ENCODE assay signal across 1 cellular context in the genomic region with DNA sequence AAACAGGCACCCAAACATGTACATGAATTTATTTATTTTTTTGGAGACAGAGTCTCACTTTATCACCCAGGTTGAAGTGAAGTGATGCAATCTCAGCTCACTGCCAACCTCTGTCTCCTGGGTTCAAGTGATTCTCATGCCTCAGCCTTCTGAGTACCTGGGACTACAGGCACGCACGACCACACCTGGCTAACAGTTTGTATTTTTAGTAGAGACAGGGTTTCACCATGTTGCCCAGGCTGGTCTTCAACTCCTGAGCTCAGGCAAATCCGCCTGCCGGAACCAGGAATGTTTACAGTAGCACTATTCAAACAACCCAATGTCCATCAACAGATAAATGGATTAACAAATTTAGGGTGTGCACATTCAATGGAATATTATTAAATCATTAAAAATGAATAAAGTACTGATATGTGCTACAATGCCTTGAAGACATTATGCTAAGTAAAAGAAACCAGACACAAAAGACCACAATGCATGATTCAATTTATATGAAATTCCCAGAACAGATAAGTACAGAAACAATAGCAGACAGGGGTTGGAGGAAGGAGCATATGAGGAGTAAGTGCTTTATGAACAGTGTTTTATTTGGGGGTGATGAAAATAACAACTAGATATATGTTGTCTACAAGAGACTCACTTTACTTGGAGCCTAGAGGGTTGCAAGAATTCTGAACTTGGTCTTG.
TF ChIP-seq lines count a peak whose summit lies in the region.

No MANE protein-coding gene starts in this region.

TF ChIP-seq in HepG2, 621 proteins besides CTCF, POLR2A, EP300 and RAD21 (continued from another document and continues in another):
- TF ChIP-seq, protein P1, sequence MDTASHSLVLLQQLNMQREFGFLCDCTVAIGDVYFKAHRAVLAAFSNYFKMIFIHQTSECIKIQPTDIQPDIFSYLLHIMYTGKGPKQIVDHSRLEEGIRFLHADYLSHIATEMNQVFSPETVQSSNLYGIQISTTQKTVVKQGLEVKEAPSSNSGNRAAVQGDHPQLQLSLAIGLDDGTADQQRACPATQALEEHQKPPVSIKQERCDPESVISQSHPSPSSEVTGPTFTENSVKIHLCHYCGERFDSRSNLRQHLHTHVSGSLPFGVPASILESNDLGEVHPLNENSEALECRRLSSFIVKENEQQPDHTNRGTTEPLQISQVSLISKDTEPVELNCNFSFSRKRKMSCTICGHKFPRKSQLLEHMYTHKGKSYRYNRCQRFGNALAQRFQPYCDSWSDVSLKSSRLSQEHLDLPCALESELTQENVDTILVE (CRISPR knock-in tag; IDR thresholded peaks at IDR 0.05): peak; percentile 39; the same call in 1 of the 2 replicates
- TF ChIP-seq HNRNPUL1 (IDR thresholded peaks at IDR 0.05; ENCODE audit: low read depth, low read length) (no peak), FOXA3 (CRISPR knock-in tag; IDR thresholded peaks at IDR 0.05) (peak; percentile 83), ZNF644 (CRISPR knock-in tag; IDR thresholded peaks at IDR 0.05; ENCODE audit: low read depth) (0 out of 2 replicates have a peak, but pooled peaks have one; percentile 26), CREB1 (IDR thresholded peaks at IDR 0.05) (no peak), CREB1 (CRISPR knock-in tag; IDR thresholded peaks at IDR 0.05) (peak; percentile 66), NCOA2 (CRISPR knock-in tag; IDR thresholded peaks at IDR 0.05) (peak; percentile 72), GATAD2A (CRISPR knock-in tag; IDR thresholded peaks at IDR 0.05) (peak; percentile 56), TEAD3 (CRISPR knock-in tag; optimal IDR thresholded peaks at IDR 0.05; ENCODE audit: borderline replicate concordance) (peak; percentile 78), NAIF1 (CRISPR knock-in tag; IDR thresholded peaks at IDR 0.05; ENCODE audit: borderline replicate concordance) (no peak; the same call in 1 of the 2 replicates), ASH2L (IDR thresholded peaks at IDR 0.05; ENCODE audit: insufficient read length, low read depth, low read length) (peak; percentile 36), PHF5A (CRISPR knock-in tag; IDR thresholded peaks at IDR 0.05; ENCODE audit: low read depth, unreplicated experiment) (peak; percentile 18), FOXK2 (IDR thresholded peaks at IDR 0.05) (0 out of 2 replicates have a peak, but pooled peaks have one; percentile 22), ZMYM2 (CRISPR knock-in tag; IDR thresholded peaks at IDR 0.05) (no peak), ETV6 (CRISPR knock-in tag; conservative IDR thresholded peaks at IDR 0.05) (no peak), GFI1 (CRISPR knock-in tag; IDR thresholded peaks at IDR 0.05; ENCODE audit: borderline replicate concordance) (peak; percentile 63), MATR3 (CRISPR knock-in tag; IDR thresholded peaks at IDR 0.05) (no peak), ZC3H13 (CRISPR knock-in tag; IDR thresholded peaks at IDR 0.05) (no peak), ZNF605 (CRISPR knock-in tag; IDR thresholded peaks at IDR 0.05) (no peak), MIER3 (CRISPR knock-in tag; IDR thresholded peaks at IDR 0.05; ENCODE audit: borderline replicate concordance) (peak; percentile 23; the same call in 1 of the 2 replicates), TMF1 (CRISPR knock-in tag; IDR thresholded peaks at IDR 0.05; ENCODE audit: low read depth) (no peak), CEBPG (CRISPR knock-in tag; IDR thresholded peaks at IDR 0.05) (peak; percentile 61), ZNF282 (IDR thresholded peaks at IDR 0.05; ENCODE audit: partially characterized antibody) (no peak), POGZ (CRISPR knock-in tag; IDR thresholded peaks at IDR 0.05) (peak; percentile 20; the same call in 1 of the 2 replicates), PRPF4 (IDR thresholded peaks at IDR 0.05; ENCODE audit: low read depth, low read length, poor library complexity, severe bottlenecking) (no peak), IKZF4 (CRISPR knock-in tag; IDR thresholded peaks at IDR 0.05; ENCODE audit: borderline replicate concordance, low read depth, not compliant biosample characterization) (no peak), IRF2 (CRISPR knock-in tag; IDR thresholded peaks at IDR 0.05) (peak; percentile 26; the same call in 1 of the 2 replicates)
- TF ChIP-seq, protein P2, sequence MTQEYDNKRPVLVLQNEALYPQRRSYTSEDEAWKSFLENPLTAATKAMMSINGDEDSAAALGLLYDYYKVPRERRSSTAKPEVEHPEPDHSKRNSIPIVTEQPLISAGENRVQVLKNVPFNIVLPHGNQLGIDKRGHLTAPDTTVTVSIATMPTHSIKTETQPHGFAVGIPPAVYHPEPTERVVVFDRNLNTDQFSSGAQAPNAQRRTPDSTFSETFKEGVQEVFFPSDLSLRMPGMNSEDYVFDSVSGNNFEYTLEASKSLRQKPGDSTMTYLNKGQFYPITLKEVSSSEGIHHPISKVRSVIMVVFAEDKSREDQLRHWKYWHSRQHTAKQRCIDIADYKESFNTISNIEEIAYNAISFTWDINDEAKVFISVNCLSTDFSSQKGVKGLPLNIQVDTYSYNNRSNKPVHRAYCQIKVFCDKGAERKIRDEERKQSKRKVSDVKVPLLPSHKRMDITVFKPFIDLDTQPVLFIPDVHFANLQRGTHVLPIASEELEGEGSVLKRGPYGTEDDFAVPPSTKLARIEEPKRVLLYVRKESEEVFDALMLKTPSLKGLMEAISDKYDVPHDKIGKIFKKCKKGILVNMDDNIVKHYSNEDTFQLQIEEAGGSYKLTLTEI (CRISPR knock-in tag; conservative IDR thresholded peaks at IDR 0.05): no peak
- TF ChIP-seq, protein P3, sequence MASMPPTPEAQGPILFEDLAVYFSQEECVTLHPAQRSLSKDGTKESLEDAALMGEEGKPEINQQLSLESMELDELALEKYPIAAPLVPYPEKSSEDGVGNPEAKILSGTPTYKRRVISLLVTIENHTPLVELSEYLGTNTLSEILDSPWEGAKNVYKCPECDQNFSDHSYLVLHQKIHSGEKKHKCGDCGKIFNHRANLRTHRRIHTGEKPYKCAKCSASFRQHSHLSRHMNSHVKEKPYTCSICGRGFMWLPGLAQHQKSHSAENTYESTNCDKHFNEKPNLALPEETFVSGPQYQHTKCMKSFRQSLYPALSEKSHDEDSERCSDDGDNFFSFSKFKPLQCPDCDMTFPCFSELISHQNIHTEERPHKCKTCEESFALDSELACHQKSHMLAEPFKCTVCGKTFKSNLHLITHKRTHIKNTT (CRISPR knock-in tag; IDR thresholded peaks at IDR 0.05): no peak
- TF ChIP-seq, protein P4, sequence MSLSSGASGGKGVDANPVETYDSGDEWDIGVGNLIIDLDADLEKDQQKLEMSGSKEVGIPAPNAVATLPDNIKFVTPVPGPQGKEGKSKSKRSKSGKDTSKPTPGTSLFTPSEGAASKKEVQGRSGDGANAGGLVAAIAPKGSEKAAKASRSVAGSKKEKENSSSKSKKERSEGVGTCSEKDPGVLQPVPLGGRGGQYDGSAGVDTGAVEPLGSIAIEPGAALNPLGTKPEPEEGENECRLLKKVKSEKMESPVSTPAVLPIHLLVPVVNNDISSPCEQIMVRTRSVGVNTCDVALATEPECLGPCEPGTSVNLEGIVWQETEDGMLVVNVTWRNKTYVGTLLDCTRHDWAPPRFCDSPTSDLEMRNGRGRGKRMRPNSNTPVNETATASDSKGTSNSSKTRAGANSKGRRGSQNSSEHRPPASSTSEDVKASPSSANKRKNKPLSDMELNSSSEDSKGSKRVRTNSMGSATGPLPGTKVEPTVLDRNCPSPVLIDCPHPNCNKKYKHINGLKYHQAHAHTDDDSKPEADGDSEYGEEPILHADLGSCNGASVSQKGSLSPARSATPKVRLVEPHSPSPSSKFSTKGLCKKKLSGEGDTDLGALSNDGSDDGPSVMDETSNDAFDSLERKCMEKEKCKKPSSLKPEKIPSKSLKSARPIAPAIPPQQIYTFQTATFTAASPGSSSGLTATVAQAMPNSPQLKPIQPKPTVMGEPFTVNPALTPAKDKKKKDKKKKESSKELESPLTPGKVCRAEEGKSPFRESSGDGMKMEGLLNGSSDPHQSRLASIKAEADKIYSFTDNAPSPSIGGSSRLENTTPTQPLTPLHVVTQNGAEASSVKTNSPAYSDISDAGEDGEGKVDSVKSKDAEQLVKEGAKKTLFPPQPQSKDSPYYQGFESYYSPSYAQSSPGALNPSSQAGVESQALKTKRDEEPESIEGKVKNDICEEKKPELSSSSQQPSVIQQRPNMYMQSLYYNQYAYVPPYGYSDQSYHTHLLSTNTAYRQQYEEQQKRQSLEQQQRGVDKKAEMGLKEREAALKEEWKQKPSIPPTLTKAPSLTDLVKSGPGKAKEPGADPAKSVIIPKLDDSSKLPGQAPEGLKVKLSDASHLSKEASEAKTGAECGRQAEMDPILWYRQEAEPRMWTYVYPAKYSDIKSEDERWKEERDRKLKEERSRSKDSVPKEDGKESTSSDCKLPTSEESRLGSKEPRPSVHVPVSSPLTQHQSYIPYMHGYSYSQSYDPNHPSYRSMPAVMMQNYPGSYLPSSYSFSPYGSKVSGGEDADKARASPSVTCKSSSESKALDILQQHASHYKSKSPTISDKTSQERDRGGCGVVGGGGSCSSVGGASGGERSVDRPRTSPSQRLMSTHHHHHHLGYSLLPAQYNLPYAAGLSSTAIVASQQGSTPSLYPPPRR (CRISPR knock-in tag; IDR thresholded peaks at IDR 0.05; ENCODE audit: borderline replicate concordance): peak; percentile 48; the same call in 1 of the 2 replicates
- TF ChIP-seq, protein P5, sequence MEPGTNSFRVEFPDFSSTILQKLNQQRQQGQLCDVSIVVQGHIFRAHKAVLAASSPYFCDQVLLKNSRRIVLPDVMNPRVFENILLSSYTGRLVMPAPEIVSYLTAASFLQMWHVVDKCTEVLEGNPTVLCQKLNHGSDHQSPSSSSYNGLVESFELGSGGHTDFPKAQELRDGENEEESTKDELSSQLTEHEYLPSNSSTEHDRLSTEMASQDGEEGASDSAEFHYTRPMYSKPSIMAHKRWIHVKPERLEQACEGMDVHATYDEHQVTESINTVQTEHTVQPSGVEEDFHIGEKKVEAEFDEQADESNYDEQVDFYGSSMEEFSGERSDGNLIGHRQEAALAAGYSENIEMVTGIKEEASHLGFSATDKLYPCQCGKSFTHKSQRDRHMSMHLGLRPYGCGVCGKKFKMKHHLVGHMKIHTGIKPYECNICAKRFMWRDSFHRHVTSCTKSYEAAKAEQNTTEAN (CRISPR knock-in tag; conservative IDR thresholded peaks at IDR 0.05): peak; percentile 24; the same call in 1 of the 2 replicates
- TF ChIP-seq, protein P6, sequence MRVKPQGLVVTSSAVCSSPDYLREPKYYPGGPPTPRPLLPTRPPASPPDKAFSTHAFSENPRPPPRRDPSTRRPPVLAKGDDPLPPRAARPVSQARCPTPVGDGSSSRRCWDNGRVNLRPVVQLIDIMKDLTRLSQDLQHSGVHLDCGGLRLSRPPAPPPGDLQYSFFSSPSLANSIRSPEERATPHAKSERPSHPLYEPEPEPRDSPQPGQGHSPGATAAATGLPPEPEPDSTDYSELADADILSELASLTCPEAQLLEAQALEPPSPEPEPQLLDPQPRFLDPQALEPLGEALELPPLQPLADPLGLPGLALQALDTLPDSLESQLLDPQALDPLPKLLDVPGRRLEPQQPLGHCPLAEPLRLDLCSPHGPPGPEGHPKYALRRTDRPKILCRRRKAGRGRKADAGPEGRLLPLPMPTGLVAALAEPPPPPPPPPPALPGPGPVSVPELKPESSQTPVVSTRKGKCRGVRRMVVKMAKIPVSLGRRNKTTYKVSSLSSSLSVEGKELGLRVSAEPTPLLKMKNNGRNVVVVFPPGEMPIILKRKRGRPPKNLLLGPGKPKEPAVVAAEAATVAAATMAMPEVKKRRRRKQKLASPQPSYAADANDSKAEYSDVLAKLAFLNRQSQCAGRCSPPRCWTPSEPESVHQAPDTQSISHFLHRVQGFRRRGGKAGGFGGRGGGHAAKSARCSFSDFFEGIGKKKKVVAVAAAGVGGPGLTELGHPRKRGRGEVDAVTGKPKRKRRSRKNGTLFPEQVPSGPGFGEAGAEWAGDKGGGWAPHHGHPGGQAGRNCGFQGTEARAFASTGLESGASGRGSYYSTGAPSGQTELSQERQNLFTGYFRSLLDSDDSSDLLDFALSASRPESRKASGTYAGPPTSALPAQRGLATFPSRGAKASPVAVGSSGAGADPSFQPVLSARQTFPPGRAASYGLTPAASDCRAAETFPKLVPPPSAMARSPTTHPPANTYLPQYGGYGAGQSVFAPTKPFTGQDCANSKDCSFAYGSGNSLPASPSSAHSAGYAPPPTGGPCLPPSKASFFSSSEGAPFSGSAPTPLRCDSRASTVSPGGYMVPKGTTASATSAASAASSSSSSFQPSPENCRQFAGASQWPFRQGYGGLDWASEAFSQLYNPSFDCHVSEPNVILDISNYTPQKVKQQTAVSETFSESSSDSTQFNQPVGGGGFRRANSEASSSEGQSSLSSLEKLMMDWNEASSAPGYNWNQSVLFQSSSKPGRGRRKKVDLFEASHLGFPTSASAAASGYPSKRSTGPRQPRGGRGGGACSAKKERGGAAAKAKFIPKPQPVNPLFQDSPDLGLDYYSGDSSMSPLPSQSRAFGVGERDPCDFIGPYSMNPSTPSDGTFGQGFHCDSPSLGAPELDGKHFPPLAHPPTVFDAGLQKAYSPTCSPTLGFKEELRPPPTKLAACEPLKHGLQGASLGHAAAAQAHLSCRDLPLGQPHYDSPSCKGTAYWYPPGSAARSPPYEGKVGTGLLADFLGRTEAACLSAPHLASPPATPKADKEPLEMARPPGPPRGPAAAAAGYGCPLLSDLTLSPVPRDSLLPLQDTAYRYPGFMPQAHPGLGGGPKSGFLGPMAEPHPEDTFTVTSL (CRISPR knock-in tag; IDR thresholded peaks at IDR 0.05; ENCODE audit: borderline replicate concordance): peak; percentile 75; the same call in 1 of the 2 replicates
- TF ChIP-seq, protein P7, sequence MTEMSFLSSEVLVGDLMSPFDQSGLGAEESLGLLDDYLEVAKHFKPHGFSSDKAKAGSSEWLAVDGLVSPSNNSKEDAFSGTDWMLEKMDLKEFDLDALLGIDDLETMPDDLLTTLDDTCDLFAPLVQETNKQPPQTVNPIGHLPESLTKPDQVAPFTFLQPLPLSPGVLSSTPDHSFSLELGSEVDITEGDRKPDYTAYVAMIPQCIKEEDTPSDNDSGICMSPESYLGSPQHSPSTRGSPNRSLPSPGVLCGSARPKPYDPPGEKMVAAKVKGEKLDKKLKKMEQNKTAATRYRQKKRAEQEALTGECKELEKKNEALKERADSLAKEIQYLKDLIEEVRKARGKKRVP (CRISPR knock-in tag; IDR thresholded peaks at IDR 0.05): peak in 1 of 2 experiments; percentile 53; a peak in 1 of 4 replicates
- TF ChIP-seq, protein P8, sequence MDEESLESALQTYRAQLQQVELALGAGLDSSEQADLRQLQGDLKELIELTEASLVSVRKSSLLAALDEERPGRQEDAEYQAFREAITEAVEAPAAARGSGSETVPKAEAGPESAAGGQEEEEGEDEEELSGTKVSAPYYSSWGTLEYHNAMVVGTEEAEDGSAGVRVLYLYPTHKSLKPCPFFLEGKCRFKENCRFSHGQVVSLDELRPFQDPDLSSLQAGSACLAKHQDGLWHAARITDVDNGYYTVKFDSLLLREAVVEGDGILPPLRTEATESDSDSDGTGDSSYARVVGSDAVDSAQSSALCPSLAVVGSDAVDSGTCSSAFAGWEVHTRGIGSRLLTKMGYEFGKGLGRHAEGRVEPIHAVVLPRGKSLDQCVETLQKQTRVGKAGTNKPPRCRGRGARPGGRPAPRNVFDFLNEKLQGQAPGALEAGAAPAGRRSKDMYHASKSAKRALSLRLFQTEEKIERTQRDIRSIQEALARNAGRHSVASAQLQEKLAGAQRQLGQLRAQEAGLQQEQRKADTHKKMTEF (CRISPR knock-in tag; IDR thresholded peaks at IDR 0.05): peak; percentile 45; the same call in 1 of the 2 replicates
- TF ChIP-seq, protein P9, sequence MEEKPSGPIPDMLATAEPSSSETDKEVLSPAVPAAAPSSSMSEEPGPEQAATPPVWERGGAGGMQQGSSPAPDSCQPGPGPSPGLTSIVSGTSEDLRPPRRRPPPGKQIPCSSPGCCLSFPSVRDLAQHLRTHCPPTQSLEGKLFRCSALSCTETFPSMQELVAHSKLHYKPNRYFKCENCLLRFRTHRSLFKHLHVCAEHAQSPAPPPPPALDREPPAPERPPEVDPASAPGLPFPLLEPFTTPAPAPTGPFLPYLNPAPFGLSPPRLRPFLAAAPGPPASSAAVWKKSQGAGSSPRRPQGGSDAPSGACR (CRISPR knock-in tag; IDR thresholded peaks at IDR 0.05): no peak
